Comparison of ENCODE assay signal across 8 cellular contexts in the genomic region with DNA sequence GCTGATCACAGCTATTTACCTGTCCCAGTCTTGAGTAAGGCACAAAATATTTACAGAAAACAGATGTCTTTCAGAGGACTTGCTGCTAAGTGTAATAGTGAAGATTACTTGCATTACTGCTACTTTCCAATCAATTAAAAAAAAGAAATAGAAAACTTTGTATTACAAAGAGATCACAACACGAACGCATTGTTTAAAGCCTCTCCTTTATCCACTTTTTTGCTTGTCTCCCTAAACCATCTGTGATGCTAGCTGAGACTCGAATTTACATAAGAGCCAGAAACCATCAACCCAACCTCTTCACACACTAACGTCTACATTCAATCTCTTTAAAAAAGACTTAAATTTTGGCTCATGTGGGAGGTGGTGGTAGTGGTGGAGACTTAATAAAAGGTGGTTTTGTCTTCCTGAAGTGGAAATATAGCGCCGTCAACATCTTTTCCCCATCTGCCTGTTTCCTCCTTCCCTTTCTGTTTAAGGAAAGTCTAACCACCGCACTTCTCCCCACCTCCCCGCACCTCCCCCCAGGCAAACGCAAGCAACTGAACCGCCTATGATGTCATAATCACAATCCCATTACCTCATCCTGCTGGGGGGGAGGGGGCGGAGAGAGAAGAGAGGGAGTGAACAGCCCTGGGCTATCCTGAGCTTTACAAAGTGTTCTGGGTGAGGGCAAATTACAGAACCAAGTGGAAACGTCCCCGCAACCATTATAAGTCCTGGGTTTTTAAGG. TPM values are rescaled to one million over a fixed set of nuclear protein-coding genes. Genes with fewer than 3 reads are reported as not detected.
A peak's percentile ranks its signal among the peaks of the same experiment; 100 is the strongest.
DNase-seq lines count a peak whose midpoint lies in the region; ATAC-seq and FAIRE-seq lines count a peak whose summit lies in the region.

No MANE protein-coding gene starts in this region.

- peak overlapping the region; percentile 81 to 98 (median 89) for H3K4me3 ChIP-seq in skin epidermis

- peaks cover 0 to 2% (median 0%) of the 10 kb centered on the region in 6 donors for H3K9me3 Mint-ChIP-seq in immature natural killer cell

- H3K36me3 Mint-ChIP-seq in immature natural killer cell = peaks cover 0 to 7% (median 4%) of the 10 kb centered on the region in 3 donors

- DNase-seq in COR-L47 (lab: John Stamatoyannopoulos, UW) (peak; percentile 65), RCC 7860 (ENCODE audit: low spot score) (peak; percentile 56), caudate nucleus (lab: John Stamatoyannopoulos, UW) (peak in 37 of 61 donors; percentile 67 to 97 (median 85)), immature natural killer cell (no peak), NCI-H1048 (lab: John Stamatoyannopoulos, UW) (no peak)

- H3K27ac ChIP-seq in caudate nucleus (ENCODE audit: low read depth, low read length) (peak overlapping the region; percentile 99), skin epidermis (peak overlapping the region; percentile 94 to 100 (median 99))

- peak overlapping the region; percentile 91 to 97 (median 94) for H3K4me3 Mint-ChIP-seq in immature natural killer cell

- peak overlapping the region; percentile 94 to 100 (median 99) for H3K27ac Mint-ChIP-seq in immature natural killer cell

- ATAC-seq in GM19372 (IDR thresholded peaks at IDR 0.05; ENCODE audit: low read depth, unreplicated experiment) = peak; percentile 13
- ATAC-seq in HG03432 (IDR thresholded peaks at IDR 0.05; ENCODE audit: unreplicated experiment) = peak; percentile 26

- peaks cover 14 to 22% (median 17%) of the 10 kb centered on the region in 3 donors for H3K27me3 Mint-ChIP-seq in immature natural killer cell (ENCODE audit: low read depth in 3 of 3)

- no peak for FAIRE-seq in RCC 7860 (lab: Jason Lieb, UNC)

- peaks cover 39 to 46% of the 10 kb centered on the region in 2 donors for H3K4me1 Mint-ChIP-seq in immature natural killer cell

RNA-seq across cellular contexts. Expression of a gene that starts 0.9 kb away (rescaled TPM):
- 10 to 100 TPM; 16.2 to 32.1 (median 25.2) TPM for polyA plus RNA-seq in immature natural killer cell

RNA-seq across cellular contexts. Expression of a gene that starts 5.5 kb away (rescaled TPM):
- polyA plus RNA-seq in immature natural killer cell = 1 to 10 TPM in 1 of 3 donors, under 1 TPM in 2; 0.19 to 2.3 (median 0.57) TPM

RNA-seq across cellular contexts. Expression of a gene that starts 15.4 kb away (rescaled TPM):
- polyA plus RNA-seq in immature natural killer cell = 10 to 100 TPM in 1 of 3 donors, 1 to 10 TPM in 2; 4.0 to 14.5 (median 7.2) TPM

Comparison
In these comparisons a context has a peak if more than half of its experiments do, and no peak if none do; other contexts are left out.
1. DNase-seq: peak in COR-L47 (single experiment), RCC 7860 (single experiment) and caudate nucleus (37 of 61); none in immature natural killer cell (0 of 3) and NCI-H1048 (single experiment).